In the genomic region with DNA sequence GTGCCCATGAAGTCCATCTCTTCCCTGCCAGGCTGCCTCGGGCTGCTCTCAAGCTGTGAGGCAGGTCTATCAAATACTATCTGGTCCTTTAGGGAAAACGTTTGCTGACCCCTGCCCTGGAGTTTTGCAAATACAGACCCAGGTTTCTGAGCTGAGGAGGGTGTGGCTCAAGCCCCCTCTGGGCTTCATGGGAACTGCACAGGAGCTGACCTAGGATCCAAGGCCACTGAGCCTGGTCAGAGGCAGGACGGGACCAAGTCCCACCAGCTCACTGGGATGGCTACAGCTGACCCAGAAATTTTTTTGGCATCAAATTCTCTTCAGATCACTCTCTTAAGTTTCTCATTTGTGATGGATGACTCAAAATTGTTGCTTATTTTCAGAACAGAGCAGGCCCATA, we compare ENCODE assay signal across 17 cellular contexts. TPM values are rescaled to one million over a fixed set of nuclear protein-coding genes. Genes with fewer than 3 reads are reported as not detected.
DNase-seq lines count a peak whose midpoint lies in the region; ATAC-seq and TF ChIP-seq lines count a peak whose summit lies in the region.
"Had no signal": no experiment of that assay in that cellular context is flagged by ENCODE, and none has a peak within 500 bp of the region (broad histone marks: within the 10 kb centered on the region; RNA-seq: fewer than 3 reads in every experiment).

No MANE protein-coding gene starts in this region.

- no peak for ATAC-seq in natural killer cell treated with Interleukin-12 subunit alpha and Interleukin-12 subunit beta and Interleukin-15 and Interleukin-18, amount 100 ng/mL, for 72 hours
- ATAC-seq in natural killer cell (no peak), GM21381 (IDR thresholded peaks at IDR 0.05; ENCODE audit: unreplicated experiment) (no peak), omental fat pad (ENCODE audit: low FRiP score) (no peak)
- ATAC-seq: gastrocnemius medialis had no signal

- H3K4me1 Mint-ChIP-seq in natural killer cell treated with Interleukin-12 subunit alpha and Interleukin-12 subunit beta and Interleukin-15 and Interleukin-18, amount 100 ng/mL, for 72 hours (ENCODE audit: low read depth in 2 of 2), result peaks cover 24 to 33% of the 10 kb centered on the region in 2 donors
- H3K4me1 Mint-ChIP-seq in natural killer cell, result peaks cover 53 to 57% of the 10 kb centered on the region in 2 donors

- H3K4me3 ChIP-seq in fibroblast of villous mesenchyme (ENCODE audit: low read depth, low read length), result no peak overlapping the region
- H3K4me3 ChIP-seq: gastrocnemius medialis, PC-9, upper lobe of left lung had no signal

- intact Hi-C loops in natural killer cell (cut with micrococcal nuclease), result no loop called here

- no peaks in the 10 kb centered on the region for H3K27me3 Mint-ChIP-seq in natural killer cell treated with Interleukin-12 subunit alpha and Interleukin-12 subunit beta and Interleukin-15 and Interleukin-18, amount 100 ng/mL, for 72 hours
- no peaks in the 10 kb centered on the region for H3K27me3 Mint-ChIP-seq in natural killer cell (ENCODE audit: low read depth in 2 of 2)
- H3K27me3 Mint-ChIP-seq: dendritic cell treated with granulocyte-macrophage colony-stimulating factor and Interleukin-4, amounts not matched to agents 40 ng/mL and 50 ng/mL, for 4 days had no signal

- in situ Hi-C loops in SK-MEL-5 (cut with HindIII; ENCODE audit: low pct_unique_long_range_greater_than_20kb, low sequenced_read_pairs), result no loop called here

- peak; percentile 42 for DNase-seq in natural killer cell treated with Interleukin-12 subunit alpha and Interleukin-12 subunit beta and Interleukin-15 and Interleukin-18, amount 100 ng/mL, for 72 hours (ENCODE audit: low spot score)
- DNase-seq in natural killer cell, result no peak
- DNase-seq in SK-MEL-5 (ENCODE audit: low read depth, low spot score), result peak; percentile 16
- DNase-seq in fibroblast of villous mesenchyme (ENCODE audit: low read depth), result no peak
- DNase-seq in NCI-H2196 (lab: John Stamatoyannopoulos, UW; ENCODE audit: unreplicated experiment), result no peak
- no peak for DNase-seq in COLO829 (ENCODE audit: low spot score)
- DNase-seq in omental fat pad (ENCODE audit: low spot score), result no peak
- DNase-seq: activated CD4-positive, CD25-positive, alpha-beta regulatory T cell treated with anti-CD3 and anti-CD28 coated beads, Interleukin-2, amount 50 U/mL, for 72 hours; activated T-cell treated with anti-CD3 and anti-CD28 coated beads, Interleukin-2, amount 50 U/mL, for 1 hour; gastrocnemius medialis; MV-4-11; NCI-H226; PC-9; stimulated activated CD4-positive, alpha-beta T cell treated with anti-CD3 and anti-CD28 coated beads, Interleukin-2, amount 100 ng/mL, for 24 hours; upper lobe of left lung had no signal

- H3K36me3 Mint-ChIP-seq in natural killer cell treated with Interleukin-12 subunit alpha and Interleukin-12 subunit beta and Interleukin-15 and Interleukin-18, amount 100 ng/mL, for 72 hours, result no peaks in the 10 kb centered on the region
- H3K36me3 Mint-ChIP-seq in natural killer cell, result no peaks in the 10 kb centered on the region

- no peak overlapping the region for H3K4me3 Mint-ChIP-seq in natural killer cell treated with Interleukin-12 subunit alpha and Interleukin-12 subunit beta and Interleukin-15 and Interleukin-18, amount 100 ng/mL, for 72 hours
- H3K4me3 Mint-ChIP-seq in natural killer cell, result no peak overlapping the region
- H3K4me3 Mint-ChIP-seq: dendritic cell treated with granulocyte-macrophage colony-stimulating factor and Interleukin-4, amounts not matched to agents 40 ng/mL and 50 ng/mL, for 4 days had no signal

- H3K9me3 Mint-ChIP-seq in natural killer cell treated with Interleukin-12 subunit alpha and Interleukin-12 subunit beta and Interleukin-15 and Interleukin-18, amount 100 ng/mL, for 72 hours, result no peaks in the 10 kb centered on the region
- no peaks in the 10 kb centered on the region for H3K9me3 Mint-ChIP-seq in natural killer cell
- H3K9me3 Mint-ChIP-seq: dendritic cell treated with granulocyte-macrophage colony-stimulating factor and Interleukin-4, amounts not matched to agents 40 ng/mL and 50 ng/mL, for 4 days had no signal

- no peak overlapping the region for H3K27ac Mint-ChIP-seq in natural killer cell treated with Interleukin-12 subunit alpha and Interleukin-12 subunit beta and Interleukin-15 and Interleukin-18, amount 100 ng/mL, for 72 hours
- H3K27ac Mint-ChIP-seq in natural killer cell, result no peak overlapping the region
- H3K27ac Mint-ChIP-seq: dendritic cell treated with granulocyte-macrophage colony-stimulating factor and Interleukin-4, amounts not matched to agents 40 ng/mL and 50 ng/mL, for 4 days had no signal

- no peak for TF ChIP-seq CTCF in natural killer cell (IDR thresholded peaks at IDR 0.05)
- TF ChIP-seq CTCF in fibroblast of villous mesenchyme (IDR thresholded peaks at IDR 0.05; ENCODE audit: insufficient read depth, low read depth, low read length), result peak; percentile 32
- no peak for TF ChIP-seq CTCF in omental fat pad (IDR thresholded peaks at IDR 0.05)

RNA-seq across cellular contexts. Expression of a gene that starts 14.1 kb away (rescaled TPM):
- 10 to 100 TPM; 10.8 to 21.1 TPM for total RNA-seq in natural killer cell treated with Interleukin-12 subunit alpha and Interleukin-12 subunit beta and Interleukin-15 and Interleukin-18, amount 100 ng/mL, for 72 hours
- total RNA-seq in natural killer cell (10 to 100 TPM; 49.1 to 60.0 (median 52.4) TPM), fibroblast of villous mesenchyme (50.6 and 53.1 TPM in 2 replicates), omental fat pad (10 to 100 TPM; 11.2 to 27.7 (median 16.6) TPM)
- 15.1 and 16.6 TPM in 2 replicates for total RNA-seq in SK-MEL-5 (2014; rRNA removed; shearing (Covaris generic))
- polyA plus RNA-seq in SK-MEL-5 (2015; cell fraction: cytosol; rRNA removed), result 16.4 and 25.7 TPM in 2 replicates
- 32.6 and 47.0 TPM in 2 replicates for polyA plus RNA-seq in SK-MEL-5 (2015; cell fraction: nucleus; rRNA removed)

Comparison
In these comparisons a context has a peak if more than half of its experiments do, and no peak if none do; other contexts are left out.
1. DNase-seq: peak in natural killer cell treated with Interleukin-12 subunit alpha and Interleukin-12 subunit beta and Interleukin-15 and Interleukin-18, amount 100 ng/mL, for 72 hours (single experiment) and SK-MEL-5 (single experiment); none in natural killer cell (single experiment), fibroblast of villous mesenchyme (single experiment), NCI-H2196 (single experiment), COLO829 (single experiment) and omental fat pad (single experiment).